In the genomic region with DNA sequence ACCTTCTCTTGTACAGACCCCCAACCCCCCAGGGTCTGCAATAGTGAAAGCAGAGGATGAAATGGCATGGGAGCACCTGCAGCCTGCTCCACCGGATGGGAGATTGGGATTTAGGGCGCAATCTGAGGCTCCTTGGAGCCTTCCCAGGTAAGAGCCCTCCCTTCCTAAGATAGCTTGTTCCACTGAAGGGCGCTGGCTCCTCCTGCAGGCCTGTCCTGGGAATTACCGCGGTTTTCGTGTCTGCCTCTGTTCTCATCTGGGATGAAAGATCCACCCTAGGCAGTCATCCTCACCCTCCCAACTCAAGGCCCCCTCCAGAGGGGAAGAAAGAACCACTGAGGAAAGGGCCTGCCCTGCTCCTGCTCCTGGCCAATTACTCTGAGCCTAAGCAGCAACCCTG, we compare ENCODE assay signal across 9 cellular contexts.
DNase-seq lines count a peak whose midpoint lies in the region; ATAC-seq and TF ChIP-seq lines count a peak whose summit lies in the region.
"Had no signal": no experiment of that assay in that cellular context is flagged by ENCODE, and none has a peak within 500 bp of the region (broad histone marks: within the 10 kb centered on the region; RNA-seq: fewer than 3 reads in every experiment).

No MANE protein-coding gene starts in this region.

- H3K36me3 ChIP-seq in GM06990 (ENCODE audit: control insufficient read depth, insufficient read depth, low read length), result no peaks in the 10 kb centered on the region
- no peaks in the 10 kb centered on the region for H3K36me3 ChIP-seq in right lobe of liver

- H3K27me3 ChIP-seq in GM06990 (replicated peaks; ENCODE audit: control insufficient read depth, insufficient read depth, low read length) (no peaks in the 10 kb centered on the region), right lobe of liver (no peaks in the 10 kb centered on the region)

- WGBS in right lobe of liver (ENCODE audit: insufficient coverage, low coverage, low lambda C conversion rate, missing lambda C conversion rate), result 0% methylated on average over 1 of the region's 6 CpGs

- ATAC-seq in GM21360 (IDR thresholded peaks at IDR 0.05; ENCODE audit: unreplicated experiment) (peak; percentile 91), right lobe of liver (peak; percentile 76 to 86 (median 82)), HG03139 (IDR thresholded peaks at IDR 0.05; ENCODE audit: unreplicated experiment) (no peak)

- TF ChIP-seq CTCF in GM06990 (IDR thresholded peaks at IDR 0.05; ENCODE audit: insufficient read depth, low read length, poor library complexity, severe bottlenecking) (peak; percentile 73), right lobe of liver (IDR thresholded peaks at IDR 0.05) (peak; percentile 64 to 80 (median 70))

- intact Hi-C loops in right lobe of liver (cut with DNase I), result no loop called here

- H3K4me3 ChIP-seq in GM06990 (replicated peaks; ENCODE audit: low read depth, low read length) (no peak overlapping the region), right lobe of liver (no peak overlapping the region)

- no peak for TF ChIP-seq POLR2A in right lobe of liver (IDR thresholded peaks at IDR 0.05)

- peak; percentile 0 for DNase-seq in GM06990 (ENCODE audit: extremely low read depth, insufficient read length)
- peak; percentile 0 for DNase-seq in NCI-H1105 (lab: John Stamatoyannopoulos, UW)
- peak; percentile 28 for DNase-seq in astrocyte of the hippocampus (ENCODE audit: low read depth, low spot score)
- DNase-seq in right lobe of liver, result peak in 2 of 3 donors; percentile 29 to 44
- no peak for DNase-seq in DMS79 (lab: John Stamatoyannopoulos, UW)
- DNase-seq in cortex of kidney (lab: John Stamatoyannopoulos, UW), result no peak
- DNase-seq: stimulated activated naive B cell treated with anti-CD40 and anti-IgM and Interleukin-4, amounts not matched to agents 10 μg/mL and 1 μg/mL and 100 μg/mL, for 72 hours had no signal

- no peak overlapping the region for H3K27ac ChIP-seq in right lobe of liver

- no peaks in the 10 kb centered on the region for H3K4me1 ChIP-seq in right lobe of liver

- no peaks in the 10 kb centered on the region for H3K9me3 ChIP-seq in right lobe of liver

Comparison
In these comparisons a context has a peak if more than half of its experiments do, and no peak if none do; other contexts are left out.
1. DNase-seq: peak in GM06990 (single experiment), NCI-H1105 (single experiment), astrocyte of the hippocampus (single experiment) and right lobe of liver (2 of 3); none in DMS79 (single experiment) and cortex of kidney (single experiment).